In the genomic region with DNA sequence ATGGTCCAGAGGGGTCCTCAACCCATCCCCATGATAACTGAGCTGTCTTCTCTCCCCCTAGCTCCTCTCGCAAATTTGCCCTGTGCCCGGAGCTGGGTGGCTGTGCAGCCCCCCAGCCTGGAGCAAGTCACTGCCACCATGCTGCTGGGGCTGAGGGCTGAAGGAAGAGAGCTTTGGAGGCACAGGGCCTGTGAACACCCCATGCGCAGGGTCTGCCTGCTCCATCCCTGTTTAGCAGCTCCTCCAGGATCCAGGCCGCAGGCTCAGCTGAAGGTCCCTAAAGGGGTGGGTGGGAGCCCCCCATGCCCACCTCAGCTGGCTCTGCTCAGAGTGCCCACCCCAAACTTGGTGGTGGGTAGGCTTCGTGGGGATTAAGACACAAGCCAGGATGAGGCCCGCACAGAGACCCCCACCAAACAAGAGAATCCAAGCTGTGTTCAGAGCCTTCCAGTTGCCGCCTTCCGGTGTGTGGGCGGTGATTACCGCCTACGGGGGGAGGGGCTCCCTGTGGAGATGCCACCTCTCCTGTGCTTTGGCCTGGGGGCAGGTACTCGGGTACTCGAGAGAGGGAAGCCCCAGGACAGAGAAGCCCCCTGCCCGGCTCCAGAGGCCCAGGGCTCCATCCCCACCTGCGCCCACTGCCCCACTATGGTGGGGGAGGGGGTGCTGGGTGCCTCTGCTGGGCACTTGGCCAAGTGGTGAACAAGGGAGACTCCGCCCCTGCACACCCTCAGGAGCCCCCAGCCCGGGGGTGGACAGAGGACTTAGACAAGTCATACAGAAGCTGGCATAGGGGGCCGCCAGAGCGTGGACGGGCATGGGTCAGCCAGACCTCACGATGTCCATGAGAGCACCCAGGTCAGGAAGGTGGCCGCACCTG, we compare ENCODE assay signal across 12 cellular contexts. TPM values are rescaled to one million over a fixed set of nuclear protein-coding genes. Genes with fewer than 3 reads are reported as not detected.
DNase-seq lines count a peak whose midpoint lies in the region; ATAC-seq, FAIRE-seq and TF ChIP-seq lines count a peak whose summit lies in the region.
"Had no signal": no experiment of that assay in that cellular context is flagged by ENCODE, and none has a peak within 500 bp of the region (broad histone marks: within the 10 kb centered on the region; RNA-seq: fewer than 3 reads in every experiment).

No MANE protein-coding gene starts in this region.

- H3K36me3 Mint-ChIP-seq in stimulated activated naive CD8-positive, alpha-beta T cell treated with anti-CD3 and anti-CD28 coated beads, Interleukin-15, Interleukin-2, amounts not matched to agents 100 ng/mL and 50 ng/mL, for 24 hours (ENCODE audit: low read depth) = no peaks in the 10 kb centered on the region
- H3K36me3 Mint-ChIP-seq in T-cell = no peaks in the 10 kb centered on the region
- H3K36me3 Mint-ChIP-seq in glutamatergic neuron (ENCODE audit: unreplicated experiment) = no peaks in the 10 kb centered on the region

- CTCF ChIA-PET in T-cell (lab: Charles Lee) = interaction anchor here in 1 of 2 donors (0.5 kb wide), 1 partner anchor 31 kb away, joined by 3 read pairs; no protein-coding TSS in a partner anchor

- H3K4me1 Mint-ChIP-seq in stimulated activated naive CD8-positive, alpha-beta T cell treated with anti-CD3 and anti-CD28 coated beads, Interleukin-15, Interleukin-2, amounts not matched to agents 100 ng/mL and 50 ng/mL, for 24 hours (ENCODE audit: low read depth) = peaks cover 22% of the 10 kb centered on the region
- H3K4me1 Mint-ChIP-seq in T-cell (peaks cover 19 to 32% (median 25%) of the 10 kb centered on the region in 3 donors), glutamatergic neuron (ENCODE audit: low read depth, unreplicated experiment) (peaks cover 9% of the 10 kb centered on the region)

- ATAC-seq in stimulated activated naive CD8-positive, alpha-beta T cell treated with anti-CD3 and anti-CD28 coated beads, Interleukin-15, Interleukin-2, amounts not matched to agents 100 U/mL and 50 U/mL, for 24 hours = no peak
- no peak for ATAC-seq in T-cell (replicated peaks in 1 of 4)
- ATAC-seq in pancreas = no peak

- peaks cover 22% of the 10 kb centered on the region for H3K27me3 Mint-ChIP-seq in stimulated activated naive CD8-positive, alpha-beta T cell treated with anti-CD3 and anti-CD28 coated beads, Interleukin-15, Interleukin-2, amounts not matched to agents 100 ng/mL and 50 ng/mL, for 24 hours
- H3K27me3 Mint-ChIP-seq in T-cell = peaks cover 7 to 20% of the 10 kb centered on the region in 2 donors
- H3K27me3 Mint-ChIP-seq in glutamatergic neuron (ENCODE audit: unreplicated experiment) = peaks cover 9% of the 10 kb centered on the region

- no peaks in the 10 kb centered on the region for H3K9me3 Mint-ChIP-seq in stimulated activated naive CD8-positive, alpha-beta T cell treated with anti-CD3 and anti-CD28 coated beads, Interleukin-15, Interleukin-2, amounts not matched to agents 100 ng/mL and 50 ng/mL, for 24 hours
- H3K9me3 Mint-ChIP-seq in T-cell (no peaks in the 10 kb centered on the region), glutamatergic neuron (ENCODE audit: unreplicated experiment) (peaks cover 7% of the 10 kb centered on the region)

- no peaks in the 10 kb centered on the region for H3K36me3 ChIP-seq in pancreas
- H3K36me3 ChIP-seq: sigmoid colon, thoracic aorta had no signal

- no peaks in the 10 kb centered on the region for H3K27me3 ChIP-seq in pancreas

- no peak overlapping the region for H3K4me3 ChIP-seq in pancreas

- POLR2A ChIA-PET in T-cell (lab: Charles Lee) = no interaction called here

- no peaks in the 10 kb centered on the region for H3K9me3 ChIP-seq in pancreas
- H3K9me3 ChIP-seq: sigmoid colon, thoracic aorta had no signal

- no peak for TF ChIP-seq CTCF in glutamatergic neuron (IDR thresholded peaks at IDR 0.05; ENCODE audit: partially characterized antibody, unreplicated experiment)
- TF ChIP-seq CTCF in pancreas (IDR thresholded peaks at IDR 0.05) = no peak

- H3K27ac ChIP-seq in pancreas = peak overlapping the region in 1 of 4 donors; percentile 47
- H3K27ac ChIP-seq: HL-60, sigmoid colon, thoracic aorta had no signal

- DNase-seq in stimulated activated naive CD8-positive, alpha-beta T cell treated with anti-CD3 and anti-CD28 coated beads, Interleukin-15, Interleukin-2, amounts not matched to agents 100 U/mL and 50 U/mL, for 24 hours = no peak
- DNase-seq in T-cell = peak in 2 of 34 experiments; percentile 16 to 17
- DNase-seq in glutamatergic neuron = no peak
- DNase-seq in pancreas = no peak
- no peak for DNase-seq in ecto neural progenitor cell (ENCODE audit: low spot score)
- DNase-seq in NCI-H2196 (lab: John Stamatoyannopoulos, UW; ENCODE audit: unreplicated experiment) = no peak
- DNase-seq: cortex of kidney, sigmoid colon had no signal

- peak overlapping the region; percentile 52 for H3K4me3 Mint-ChIP-seq in stimulated activated naive CD8-positive, alpha-beta T cell treated with anti-CD3 and anti-CD28 coated beads, Interleukin-15, Interleukin-2, amounts not matched to agents 100 ng/mL and 50 ng/mL, for 24 hours
- H3K4me3 Mint-ChIP-seq in T-cell (peak overlapping the region; percentile 67 to 80 (median 75)), glutamatergic neuron (ENCODE audit: unreplicated experiment) (peak overlapping the region; percentile 65)

- no peak overlapping the region for H3K27ac Mint-ChIP-seq in stimulated activated naive CD8-positive, alpha-beta T cell treated with anti-CD3 and anti-CD28 coated beads, Interleukin-15, Interleukin-2, amounts not matched to agents 100 ng/mL and 50 ng/mL, for 24 hours
- H3K27ac Mint-ChIP-seq in T-cell (peak overlapping the region in 1 of 2 donors; percentile 31), glutamatergic neuron (ENCODE audit: unreplicated experiment) (no peak overlapping the region)

- intact Hi-C loops in pancreas (cut with DNase I) = loop anchor here in 1 of 3 donors (10.0 kb wide), 1 partner anchor 75 kb away; no protein-coding TSS in a partner anchor

- peaks cover 7 to 20% (median 13%) of the 10 kb centered on the region in 3 donors for H3K4me1 ChIP-seq in pancreas

- 79 to 84% methylated on average over 22 of the region's 22 CpGs for WGBS in pancreas, 2 donors

- no peak for FAIRE-seq in pancreas (lab: Jason Lieb, UNC)
- FAIRE-seq: RCC 7860 had no signal

RNA-seq across cellular contexts. Expression of a gene that starts 1.4 kb away (rescaled TPM):
- total RNA-seq in T-cell = 1 to 10 TPM in 4 of 5 donors, under 1 TPM in 1; 0.76 to 1.9 (median 1.2) TPM
- 84.1 TPM for total RNA-seq in glutamatergic neuron (ENCODE audit: unreplicated experiment)
- 10 to 100 TPM in 4 of 6 donors, 1 to 10 TPM in 2; 9.9 to 16.8 (median 10.7) TPM for total RNA-seq in pancreas
- polyA plus RNA-seq in pancreas = 10 to 100 TPM; 25.3 to 38.3 TPM

RNA-seq across cellular contexts. Expression of a gene that starts 11.1 kb away (rescaled TPM):
- 10 to 100 TPM; 10.0 to 25.5 (median 20.2) TPM for total RNA-seq in T-cell
- 114 TPM for total RNA-seq in glutamatergic neuron (ENCODE audit: unreplicated experiment)
- 10 to 100 TPM; 24.7 to 36.6 (median 30.4) TPM for total RNA-seq in pancreas
- polyA plus RNA-seq in pancreas = 10 to 100 TPM; 47.8 to 64.9 TPM
